In genomic region chr1:47091476-47091875, GRCh38 we compare ENCODE assay signal across 19 cellular contexts. TPM values are rescaled to one million over a fixed set of nuclear protein-coding genes. Genes with fewer than 3 reads are reported as not detected.
A peak's percentile ranks its signal among the peaks of the same experiment; 100 is the strongest.
DNase-seq lines count a peak whose midpoint lies in the region; ATAC-seq, FAIRE-seq and TF ChIP-seq lines count a peak whose summit lies in the region.
"Not testable (repeated sequence)": the region's sequence is repeated elsewhere in the genome, so short reads cannot be mapped to it uniquely, and the experiment has no call there.
"Had no signal": no experiment of that assay in that cellular context is flagged by ENCODE, and none has a peak within 500 bp of the region (broad histone marks: within the 10 kb centered on the region; RNA-seq: fewer than 3 reads in every experiment).

No MANE protein-coding gene starts in this region.

- H2AFZ ChIP-seq in DND-41 (ENCODE audit: low read depth, low read length); MM.1S (ENCODE audit: low read length); H1 (ENCODE audit: low read length): not testable (repeated sequence)

- not testable (repeated sequence) for H2BK12ac ChIP-seq in H1 (ENCODE audit: low read depth, low read length)

- H2BK15ac ChIP-seq in H1 (ENCODE audit: low read length): not testable (repeated sequence)

- H3K9ac ChIP-seq in DND-41 (ENCODE audit: low read depth, low read length); MM.1S (ENCODE audit: low read length); H1 (replicated peaks in 1 of 4; ENCODE audit: extremely low read depth in 1 of 4, low read depth in 3 of 4, low read length in 3 of 4): not testable (repeated sequence)

- H3K36me3 ChIP-seq in DND-41 (ENCODE audit: insufficient read depth, low read length); MM.1S (replicated peaks; ENCODE audit: insufficient read depth, low read length); H1 (ENCODE audit: control insufficient read depth in 2 of 4, insufficient read depth in 4 of 4, low read length in 3 of 4); left ventricle myocardium inferior: not testable (repeated sequence)

- H3K4me3 Mint-ChIP-seq in neural crest cell: not testable (repeated sequence)

- not testable (repeated sequence) for H3K4me2 ChIP-seq in A549; DND-41 (ENCODE audit: insufficient read depth, low read length); MM.1S (ENCODE audit: low read depth, low read length)
- H3K4me2 ChIP-seq in H1 (ENCODE audit: insufficient read depth in 1 of 2, low read depth in 2 of 2, low read length in 2 of 2): peak overlapping the region in 1 of 2 experiments; percentile 38; a peak in 1 of 4 replicates

- H3K56ac ChIP-seq in H1 (replicated peaks; ENCODE audit: insufficient read length, low read depth, low read length): not testable (repeated sequence)

- not testable (repeated sequence) for H2BK20ac ChIP-seq in H1 (ENCODE audit: low read length)

- peaks cover 11% of the 10 kb centered on the region for H3K27me3 Mint-ChIP-seq in neural crest cell (ENCODE audit: low read depth)

- H3K79me1 ChIP-seq in H1 (ENCODE audit: low read depth, low read length): not testable (repeated sequence)

- H3K79me2 ChIP-seq in DND-41 (ENCODE audit: insufficient read depth, low read length); MM.1S (ENCODE audit: low read length); H1 (ENCODE audit: control insufficient read depth in 1 of 2, insufficient read depth in 2 of 2, low read length in 2 of 2): not testable (repeated sequence)

- not testable (repeated sequence) for H3K9me3 Mint-ChIP-seq in neural crest cell

- not testable (repeated sequence) for H3K14ac ChIP-seq in H1 (ENCODE audit: insufficient read length)

- not testable (repeated sequence) for H4K8ac ChIP-seq in H1 (ENCODE audit: extremely low read depth, insufficient read depth, low read length)

- peak in 1 of 2 experiments; percentile 18; a peak in 1 of 5 replicates for TF ChIP-seq RAD21 in A549 (conservative IDR thresholded peaks at IDR 0.05 in 1 of 2, IDR thresholded peaks at IDR 0.05 in 1 of 2)
- peak; percentile 41 to 50 for TF ChIP-seq RAD21 in H1 (IDR thresholded peaks at IDR 0.05 in 1 of 2, conservative IDR thresholded peaks at IDR 0.05 in 1 of 2; ENCODE audit: low read depth in 2 of 2, low read length in 2 of 2)

- CTCF ChIA-PET in A549 (lab: Yijun Ruan, JAX): not testable (repeated sequence)
- CTCF ChIA-PET in H1 (lab: Charles Lee; ENCODE audit: partially characterized antibody): interaction anchor here (0.5 to 1.3 kb wide), 3 partner anchors 90 to 346 kb away, joined by 4 to 5 read pairs (median 4); no protein-coding TSS in a partner anchor

- H3K23me2 ChIP-seq in H1 (ENCODE audit: low read depth, low read length): not testable (repeated sequence)

- TF ChIP-seq POLR2A in A549 (IDR thresholded peaks at IDR 0.05; ENCODE audit: low read length); H54 (IDR thresholded peaks at IDR 0.05; ENCODE audit: low read depth, low read length); H1 (IDR thresholded peaks at IDR 0.05; ENCODE audit: control extremely low read depth in 1 of 2, low read depth in 2 of 2, low read length in 2 of 2): not testable (repeated sequence)

- not testable (repeated sequence) for FAIRE-seq in A549 (lab: Jason Lieb, UNC)
- FAIRE-seq in H54 (lab: Jason Lieb, UNC) (peak; percentile 91), H1 (lab: Jason Lieb, UNC) (peak; percentile 99)

- not testable (repeated sequence) for H3K9me2 ChIP-seq in MM.1S (replicated peaks; ENCODE audit: insufficient read depth, low read length)

- not testable (repeated sequence) for DNase-seq in A549 (ENCODE audit: low read depth in 1 of 2, low spot score in 1 of 2); DND-41; H54 (ENCODE audit: insufficient read length, low spot score); MM.1S; H1 (ENCODE audit: low read depth in 1 of 2, low spot score in 2 of 2); left ventricle myocardium inferior; neural crest cell (ENCODE audit: low read depth, low spot score)

- TF ChIP-seq CTCF in A549 (IDR thresholded peaks at IDR 0.05) (peak; percentile 48; the same call in 1 of the 3 replicates), DND-41 (IDR thresholded peaks at IDR 0.05; ENCODE audit: borderline replicate concordance, extremely low read depth, low read length, poor library complexity, severe bottlenecking) (peak; percentile 32), MM.1S (IDR thresholded peaks at IDR 0.05; ENCODE audit: low read length) (peak; percentile 28; the same call in 1 of the 2 replicates), H1 (IDR thresholded peaks at IDR 0.05; ENCODE audit: control extremely low read depth in 1 of 3, insufficient read depth in 1 of 3, low read depth in 1 of 3, low read length in 3 of 3) (peak in 1 of 3 experiments; percentile 34; a peak in 1 of 4 replicates), left ventricle myocardium inferior (IDR thresholded peaks at IDR 0.05; ENCODE audit: borderline replicate concordance) (peak; percentile 45), neural crest cell (conservative IDR thresholded peaks at IDR 0.05) (peak; percentile 59)

- not testable (repeated sequence) for H3K23ac ChIP-seq in H1 (ENCODE audit: insufficient read length)

- peak in 1 of 2 experiments; percentile 48; a peak in 2 of 6 replicates for ATAC-seq in A549
- not testable (repeated sequence) for ATAC-seq in DND-41 (ENCODE audit: insufficient read depth, low read depth)
- peak; percentile 39; the same call in 2 of the 3 replicates for ATAC-seq in SK-N-SH treated with all-trans-retinoic acid at 6 μM for 48 hours

- WGBS in A549 (ENCODE audit: missing lambda C conversion rate): 0% methylated on average over 3 of the region's 3 CpGs
- 20% methylated on average over 3 of the region's 3 CpGs; no CpG with 5 or more reads in 1 of the 2 experiments for WGBS in H1 (ENCODE audit: extremely low coverage in 1 of 2, insufficient coverage in 1 of 2, insufficient read length in 1 of 2, insufficient replicate concordance in 2 of 2, low coverage in 1 of 2, low lambda C conversion rate in 2 of 2, missing lambda C conversion rate in 1 of 2), 2 experiments

- not testable (repeated sequence) for TF ChIP-seq EP300 in A549 (IDR thresholded peaks at IDR 0.05); H1 (IDR thresholded peaks at IDR 0.05; ENCODE audit: borderline replicate concordance in 1 of 2, low read depth in 2 of 2, low read length in 2 of 2)

- H3F3A ChIP-seq in MM.1S (ENCODE audit: insufficient read depth, low read length): not testable (repeated sequence)

- not testable (repeated sequence) for H2BK5ac ChIP-seq in H1 (ENCODE audit: low read depth, low read length)

- not testable (repeated sequence) for H3K4me3 ChIP-seq in A549; DND-41 (ENCODE audit: low read depth in 1 of 2, low read length in 2 of 2); MM.1S (ENCODE audit: low read length); H1 (ENCODE audit: extremely low read depth in 1 of 4, insufficient read depth in 2 of 4, low read depth in 3 of 4, low read length in 4 of 4); left ventricle myocardium inferior

- not testable (repeated sequence) for H4K91ac ChIP-seq in H1 (replicated peaks; ENCODE audit: insufficient read length, low read length)

- POLR2A ChIA-PET in A549 (lab: Yijun Ruan, JAX); H1 (lab: Charles Lee; ENCODE audit: partially characterized antibody): not testable (repeated sequence)

- not testable (repeated sequence) for H2AK5ac ChIP-seq in H1 (ENCODE audit: low read depth, low read length)

- H4K20me1 ChIP-seq in DND-41 (ENCODE audit: insufficient read depth, low read length); MM.1S (ENCODE audit: insufficient read depth, low read length); H1 (replicated peaks in 1 of 2; ENCODE audit: control insufficient read depth in 1 of 2, insufficient read depth in 2 of 2, low read length in 2 of 2): not testable (repeated sequence)

- intact Hi-C loops in left ventricle myocardium inferior (cut with micrococcal nuclease): not testable (repeated sequence)

- not testable (repeated sequence) for H3K27ac ChIP-seq in A549; DND-41 (ENCODE audit: low read length); MM.1S (ENCODE audit: low read length); H1 (ENCODE audit: low read depth, low read length); left ventricle myocardium inferior (replicated peaks)

- H3K4me1 Mint-ChIP-seq in neural crest cell: not testable (repeated sequence)

- not testable (repeated sequence) for H2BK120ac ChIP-seq in H1 (replicated peaks; ENCODE audit: low read depth, low read length)

- H3K4me1 ChIP-seq in A549; DND-41 (ENCODE audit: insufficient read depth, low read length); MM.1S (ENCODE audit: low read length); H1 (replicated peaks in 1 of 4; ENCODE audit: control insufficient read depth in 3 of 4, insufficient read depth in 4 of 4, low read length in 3 of 4); left ventricle myocardium inferior: not testable (repeated sequence)

- not testable (repeated sequence) for H4K5ac ChIP-seq in H1 (ENCODE audit: insufficient read length, low read depth, low read length)

- not testable (repeated sequence) for H3K4ac ChIP-seq in H1 (replicated peaks; ENCODE audit: insufficient read length, low read depth, low read length)

- not testable (repeated sequence) for H3K27me3 ChIP-seq in DND-41 (ENCODE audit: insufficient read depth, low read length, poor library complexity); MM.1S (replicated peaks; ENCODE audit: insufficient read depth, low read length); H1 (replicated peaks in 1 of 4; ENCODE audit: control insufficient read depth in 3 of 4, extremely low read depth in 1 of 4, insufficient read depth in 3 of 4, low read length in 3 of 4); left ventricle myocardium inferior (ENCODE audit: low read depth)

- not testable (repeated sequence) for H3K36me3 Mint-ChIP-seq in neural crest cell (ENCODE audit: low read depth)

- not testable (repeated sequence) for H3K27ac Mint-ChIP-seq in neural crest cell (ENCODE audit: unreplicated experiment)

- H3K18ac ChIP-seq in H1 (ENCODE audit: extremely low read depth, low read length): not testable (repeated sequence)

- not testable (repeated sequence) for H3K9me3 ChIP-seq in A549; DND-41 (ENCODE audit: insufficient read depth, low read length, severe bottlenecking); MM.1S (replicated peaks; ENCODE audit: insufficient read depth, low read length); H1 (ENCODE audit: insufficient read depth in 2 of 2, low read depth in 1 of 2, low read length in 1 of 2); left ventricle myocardium inferior (replicated peaks)

RNA-seq across cellular contexts. Expression of gene CYP4Z1, which starts 24.4 kb away (rescaled TPM):
- polyA plus RNA-seq in A549 (2011; rRNA removed): not detected in 2 replicates
- polyA plus RNA-seq in A549 (2012; cell fraction: cytosol; rRNA removed): not detected in 2 replicates
- not detected in 2 replicates for polyA plus RNA-seq in A549 (2012; cell fraction: nucleus; rRNA removed)
- polyA plus RNA-seq in A549 (2017; fragmentation: RNase III; extraction: RNeasy Plus Mini Kit Qiagen cat#74134 plus additional on column Dnase treatment): not detected in 3 replicates
- not detected in 2 replicates for polyA minus RNA-seq in A549 (2011; rRNA and poly(A)+ RNA removed)
- not detected in 2 replicates for total RNA-seq in H1 (2021; fragmentation: NEBNext Ultra II Directional; extraction: Animal tissue kit (Norgen Biotek cat#: 25700))
- polyA plus RNA-seq in H1 (2011; rRNA removed): not detected in 2 replicates
- not detected for polyA plus RNA-seq in H1 (2011; cell fraction: cytosol; rRNA removed)
- not detected for polyA plus RNA-seq in H1 (2011; cell fraction: nucleus; rRNA removed)
- not detected in 4 replicates for polyA plus RNA-seq in H1 (2012, experiment 1 of 2)
- not detected for polyA plus RNA-seq in H1 (2012, experiment 2 of 2)
- not detected for polyA plus RNA-seq in H1 (2013, experiment 1 of 2)
- polyA plus RNA-seq in H1 (2013, experiment 2 of 2): not detected
- polyA minus RNA-seq in H1 (2011; rRNA and poly(A)+ RNA removed): not detected in 2 replicates
- not detected for polyA minus RNA-seq in H1 (2011; cell fraction: cytosol; rRNA and poly(A)+ RNA removed)
- not detected for polyA minus RNA-seq in H1 (2011; cell fraction: nucleus; rRNA and poly(A)+ RNA removed)
- total RNA-seq in left ventricle myocardium inferior: 0.71 TPM
- not detected in 2 replicates for total RNA-seq in neural crest cell
- total RNA-seq: A673; activated CD4-positive, alpha-beta T cell treated with anti-CD3 and anti-CD28 coated beads, Interleukin-2, amount 10 ng/mL, durations not matched to agents 7 days and 5 days; activated CD8-positive, alpha-beta memory T cell treated with anti-CD3 and anti-CD28 coated beads, Interleukin-2, amount 10 ng/mL, durations not matched to agents 7 days and 5 days; activated T-cell treated with anti-CD3 and anti-CD28 coated beads, Interleukin-2, amount 50 U/mL, for 72 hours; fibroblast of lung; H4; LHCN-M2; myocyte had no signal
- polyA plus RNA-seq: fibroblast of lung had no signal

RNA-seq across cellular contexts. Expression of gene CYP4A22, which starts 45.8 kb away (rescaled TPM):
- polyA plus RNA-seq in A549 (2011; rRNA removed) (not detected in 2 replicates), A549 (2017; fragmentation: RNase III; extraction: RNeasy Plus Mini Kit Qiagen cat#74134 plus additional on column Dnase treatment) (not detected in 3 replicates), H1 (2011; rRNA removed) (0.03 TPM in 1 of 2 replicates, not detected in the other)
- polyA plus RNA-seq in A549 (2012; cell fraction: cytosol; rRNA removed): not detected in 2 replicates
- polyA plus RNA-seq in A549 (2012; cell fraction: nucleus; rRNA removed): not detected in 2 replicates
- polyA minus RNA-seq in A549 (2011; rRNA and poly(A)+ RNA removed): not detected in 2 replicates
- total RNA-seq in H1 (2021; fragmentation: NEBNext Ultra II Directional; extraction: Animal tissue kit (Norgen Biotek cat#: 25700)): not detected in 2 replicates
- not detected for polyA plus RNA-seq in H1 (2011; cell fraction: cytosol; rRNA removed)
- polyA plus RNA-seq in H1 (2011; cell fraction: nucleus; rRNA removed): not detected
- polyA plus RNA-seq in H1 (2012, experiment 1 of 2): 0.08 TPM in 1 of 4 replicates, not detected in the others
- not detected for polyA plus RNA-seq in H1 (2012, experiment 2 of 2)
- not detected for polyA plus RNA-seq in H1 (2013, experiment 1 of 2)
- not detected for polyA plus RNA-seq in H1 (2013, experiment 2 of 2)
- not detected in 2 replicates for polyA minus RNA-seq in H1 (2011; rRNA and poly(A)+ RNA removed)
- not detected for polyA minus RNA-seq in H1 (2011; cell fraction: cytosol; rRNA and poly(A)+ RNA removed)
- not detected for polyA minus RNA-seq in H1 (2011; cell fraction: nucleus; rRNA and poly(A)+ RNA removed)
- total RNA-seq in left ventricle myocardium inferior (not detected), neural crest cell (not detected in 2 replicates)
- total RNA-seq: A673; activated CD4-positive, alpha-beta T cell treated with anti-CD3 and anti-CD28 coated beads, Interleukin-2, amount 10 ng/mL, durations not matched to agents 7 days and 5 days; activated CD8-positive, alpha-beta memory T cell treated with anti-CD3 and anti-CD28 coated beads, Interleukin-2, amount 10 ng/mL, durations not matched to agents 7 days and 5 days; activated T-cell treated with anti-CD3 and anti-CD28 coated beads, Interleukin-2, amount 50 U/mL, for 72 hours; adrenal gland; fibroblast of lung; H4; LHCN-M2; myocyte; Right ventricle myocardium inferior; urinary bladder had no signal
- polyA plus RNA-seq: adrenal gland, fibroblast of lung, urinary bladder had no signal
